8 cellular contexts compared by ENCODE assay signal in the genomic region with DNA sequence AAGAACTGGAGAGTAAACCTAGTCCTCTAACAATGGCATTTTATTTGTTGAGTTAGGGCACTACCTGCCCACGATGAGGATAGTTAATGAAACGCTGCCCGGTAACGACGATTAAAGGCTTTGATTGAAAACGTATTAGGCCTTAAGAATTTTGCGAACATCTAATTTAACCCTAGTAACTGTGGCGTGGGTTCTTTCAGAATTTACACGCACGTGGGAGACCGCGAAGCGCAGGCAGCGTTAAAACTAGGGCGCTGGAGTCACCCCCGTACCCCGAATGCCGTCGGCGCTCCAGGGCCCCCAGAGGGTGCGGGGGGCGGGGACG. TPM values are rescaled to one million over a fixed set of nuclear protein-coding genes. Genes with fewer than 3 reads are reported as not detected.
A peak's percentile ranks its signal among the peaks of the same experiment; 100 is the strongest.
DNase-seq lines count a peak whose midpoint lies in the region; ATAC-seq and TF ChIP-seq lines count a peak whose summit lies in the region.

No MANE protein-coding gene starts in this region.

- TF ChIP-seq RAD21 in HCT116 (IDR thresholded peaks at IDR 0.05; ENCODE audit: low read depth): no peak

- H3K9me2 ChIP-seq in HCT116 (ENCODE audit: insufficient read depth): no peaks in the 10 kb centered on the region

- peak overlapping the region; percentile 93 for H3K27ac ChIP-seq in HCT116 (ENCODE audit: low read depth, low read length)
- H3K27ac ChIP-seq in VCaP: peak overlapping the region; percentile 93

- peaks cover 15% of the 10 kb centered on the region for H3K4me1 ChIP-seq in ES-I3 (ENCODE audit: insufficient read depth, low read length)
- H3K4me1 ChIP-seq in HCT116 (ENCODE audit: control insufficient read depth in 1 of 2, insufficient read depth in 2 of 2, low read length in 2 of 2): peaks cover 30 to 43% of the 10 kb centered on the region in 2 experiments

- POLR2A ChIA-PET in HCT116 (lab: Charles Lee): interaction anchor here (1.1 kb wide), 1 partner anchor 48 kb away, joined by 4 read pairs; no protein-coding TSS in a partner anchor

- no peak for ATAC-seq in HCT116
- ATAC-seq in HG02623 (IDR thresholded peaks at IDR 0.05; ENCODE audit: unreplicated experiment): no peak
- ATAC-seq in HG03342 (IDR thresholded peaks at IDR 0.05; ENCODE audit: unreplicated experiment): no peak

- CTCF ChIA-PET in HCT116 (lab: Charles Lee): no interaction called here

- H3K9ac ChIP-seq in ES-I3 (ENCODE audit: low read depth, low read length) (peak overlapping the region; percentile 95; the same call in 1 of the 2 replicates), HCT116 (ENCODE audit: low read length) (peak overlapping the region; percentile 90)

- RAD21 ChIA-PET in HCT116 (lab: Charles Lee; ENCODE audit: low non-redundant PET in 1 of 2, low total read pairs in 2 of 2, uncharacterized antibody in 2 of 2, unreplicated experiment in 2 of 2): no interaction called here

- no peak overlapping the region for H2AFZ ChIP-seq in HCT116 (ENCODE audit: low read depth, low read length, poor library complexity, severe bottlenecking)

- H3K27me3 ChIP-seq in HCT116 (ENCODE audit: insufficient read depth, low read length): no peaks in the 10 kb centered on the region

- DNase-seq in HCT116 (ENCODE audit: low read depth, low spot score) (no peak), fibroblast of villous mesenchyme (ENCODE audit: low read depth) (no peak), pons (ENCODE audit: low spot score) (peak; percentile 28), Ammon's horn (ENCODE audit: low spot score) (no peak)

- peaks cover 17% of the 10 kb centered on the region; the same call in 1 of the 2 replicates for H4K20me1 ChIP-seq in HCT116 (ENCODE audit: insufficient read depth)

- intact Hi-C loops in HCT116 (cut with micrococcal nuclease): loop anchor here (5.0 kb wide), 1 partner anchor 82 kb away; a partner anchor contains a TSS

- peaks cover 41% of the 10 kb centered on the region for H3K79me2 ChIP-seq in HCT116 (ENCODE audit: insufficient read depth, low read length)

- H3K4me2 ChIP-seq in HCT116 (ENCODE audit: low read length): peak overlapping the region; percentile 83

- H3K9me3 ChIP-seq in ES-I3 (ENCODE audit: control insufficient read depth, insufficient read depth, low read length): no peaks in the 10 kb centered on the region
- no peaks in the 10 kb centered on the region for H3K9me3 ChIP-seq in HCT116 (ENCODE audit: control insufficient read depth in 1 of 2, insufficient read depth in 1 of 2, low read depth in 1 of 2, low read length in 2 of 2)

- H3K4me3 ChIP-seq in HCT116 (replicated peaks in 1 of 2; ENCODE audit: low read depth in 1 of 2, low read length in 2 of 2) (peak overlapping the region; percentile 89 to 93), fibroblast of villous mesenchyme (ENCODE audit: low read depth, low read length) (peak overlapping the region; percentile 74)

- H3K36me3 ChIP-seq in ES-I3 (ENCODE audit: insufficient read depth, low read length) (no peaks in the 10 kb centered on the region), HCT116 (ENCODE audit: control insufficient read depth in 1 of 2, insufficient read depth in 2 of 2, low read length in 2 of 2) (no peaks in the 10 kb centered on the region)

- TF ChIP-seq CTCF in HCT116 (IDR thresholded peaks at IDR 0.05 in 2 of 3, conservative IDR thresholded peaks at IDR 0.05 in 1 of 3; ENCODE audit: borderline replicate concordance in 1 of 3, insufficient read depth in 1 of 3, low read depth in 2 of 3, low read length in 2 of 3): no peak
- TF ChIP-seq CTCF in VCaP (conservative IDR thresholded peaks at IDR 0.05): no peak
- no peak for TF ChIP-seq CTCF in fibroblast of villous mesenchyme (IDR thresholded peaks at IDR 0.05; ENCODE audit: insufficient read depth, low read depth, low read length)

- no peak for TF ChIP-seq POLR2A in HCT116 (IDR thresholded peaks at IDR 0.05; ENCODE audit: borderline replicate concordance, extremely low read depth, insufficient read depth, insufficient read length)

- BruUV-seq in HCT116 (replicated peaks; lab: Mats Ljungman, UMichigan): no TSS peak

TF ChIP-seq in HCT116, 20 proteins besides CTCF, POLR2A, EP300 and RAD21:
- no peak for TF ChIP-seq SP1 (IDR thresholded peaks at IDR 0.05; ENCODE audit: low read depth)
- no peak for TF ChIP-seq ZNF274 (IDR thresholded peaks at IDR 0.05; ENCODE audit: low read depth, low read length)
- TF ChIP-seq, protein P1, sequence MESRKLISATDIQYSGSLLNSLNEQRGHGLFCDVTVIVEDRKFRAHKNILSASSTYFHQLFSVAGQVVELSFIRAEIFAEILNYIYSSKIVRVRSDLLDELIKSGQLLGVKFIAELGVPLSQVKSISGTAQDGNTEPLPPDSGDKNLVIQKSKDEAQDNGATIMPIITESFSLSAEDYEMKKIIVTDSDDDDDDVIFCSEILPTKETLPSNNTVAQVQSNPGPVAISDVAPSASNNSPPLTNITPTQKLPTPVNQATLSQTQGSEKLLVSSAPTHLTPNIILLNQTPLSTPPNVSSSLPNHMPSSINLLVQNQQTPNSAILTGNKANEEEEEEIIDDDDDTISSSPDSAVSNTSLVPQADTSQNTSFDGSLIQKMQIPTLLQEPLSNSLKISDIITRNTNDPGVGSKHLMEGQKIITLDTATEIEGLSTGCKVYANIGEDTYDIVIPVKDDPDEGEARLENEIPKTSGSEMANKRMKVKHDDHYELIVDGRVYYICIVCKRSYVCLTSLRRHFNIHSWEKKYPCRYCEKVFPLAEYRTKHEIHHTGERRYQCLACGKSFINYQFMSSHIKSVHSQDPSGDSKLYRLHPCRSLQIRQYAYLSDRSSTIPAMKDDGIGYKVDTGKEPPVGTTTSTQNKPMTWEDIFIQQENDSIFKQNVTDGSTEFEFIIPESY (IDR thresholded peaks at IDR 0.05; ENCODE audit: extremely low read depth, insufficient replicate concordance, low read length): no peak
- TF ChIP-seq POLR2AphosphoS5 (IDR thresholded peaks at IDR 0.05; ENCODE audit: low read depth, low read length): no peak
- TF ChIP-seq JUND (IDR thresholded peaks at IDR 0.05): no peak
- no peak for TF ChIP-seq EZH2 (IDR thresholded peaks at IDR 0.05)
- TF ChIP-seq EZH2phosphoT487 (IDR thresholded peaks at IDR 0.05; ENCODE audit: borderline replicate concordance): no peak
- TF ChIP-seq, protein P2, sequence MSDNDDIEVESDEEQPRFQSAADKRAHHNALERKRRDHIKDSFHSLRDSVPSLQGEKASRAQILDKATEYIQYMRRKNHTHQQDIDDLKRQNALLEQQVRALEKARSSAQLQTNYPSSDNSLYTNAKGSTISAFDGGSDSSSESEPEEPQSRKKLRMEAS (IDR thresholded peaks at IDR 0.05): no peak
- TF ChIP-seq ELF1 (IDR thresholded peaks at IDR 0.05; ENCODE audit: borderline replicate concordance, low read depth): no peak
- TF ChIP-seq FOSL1 (IDR thresholded peaks at IDR 0.05; ENCODE audit: low read depth): no peak
- TF ChIP-seq SIN3A (IDR thresholded peaks at IDR 0.05; ENCODE audit: low read depth): no peak
- TF ChIP-seq SRF (IDR thresholded peaks at IDR 0.05; ENCODE audit: low read depth): no peak
- no peak for TF ChIP-seq CBX3 (IDR thresholded peaks at IDR 0.05; ENCODE audit: low read depth)
- no peak for TF ChIP-seq YY1 (IDR thresholded peaks at IDR 0.05; ENCODE audit: extremely low read depth, insufficient replicate concordance, low read depth, low read length)
- TF ChIP-seq, protein P3, sequence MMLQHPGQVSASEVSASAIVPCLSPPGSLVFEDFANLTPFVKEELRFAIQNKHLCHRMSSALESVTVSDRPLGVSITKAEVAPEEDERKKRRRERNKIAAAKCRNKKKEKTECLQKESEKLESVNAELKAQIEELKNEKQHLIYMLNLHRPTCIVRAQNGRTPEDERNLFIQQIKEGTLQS (IDR thresholded peaks at IDR 0.05): no peak
- no peak for TF ChIP-seq EGR1 (IDR thresholded peaks at IDR 0.05; ENCODE audit: low read depth)

RNA-seq across cellular contexts. Expression of a gene that starts 0.7 kb away (rescaled TPM):
- total RNA-seq in HCT116 (2021; ENCODE audit: unreplicated experiment): 48.6 TPM
- 16.6 and 19.7 TPM in 2 replicates for polyA plus RNA-seq in HCT116 (2012)
- total RNA-seq in fibroblast of villous mesenchyme: 72.8 and 104 TPM in 2 replicates
